In genomic region chr14:74019743-74020142, GRCh38 we compare ENCODE assay signal across 8 cellular contexts. TPM values are rescaled to one million over a fixed set of nuclear protein-coding genes. Genes with fewer than 3 reads are reported as not detected.
A peak's percentile ranks its signal among the peaks of the same experiment; 100 is the strongest.
DNase-seq lines count a peak whose midpoint lies in the region; ATAC-seq, FAIRE-seq and TF ChIP-seq lines count a peak whose summit lies in the region.

No MANE protein-coding gene starts in this region.

- H3K27ac ChIP-seq in BLaER1 treated with 17β-estradiol and CSF1 and Interleukin-3, amounts not matched to agents 10 nM and 100 nM: peak overlapping the region in 8 of 11 experiments; percentile 75 to 90 (median 88); a peak in 11 of 22 replicates
- H3K27ac ChIP-seq in dorsolateral prefrontal cortex: peak overlapping the region in 29 of 59 donors; percentile 13 to 98 (median 66)
- peak overlapping the region; percentile 81 for H3K27ac ChIP-seq in muscle layer of colon (ENCODE audit: low read depth, low read length)

- DNase-seq in MG63 (no peak), dorsolateral prefrontal cortex (no peak), SIG-M5 (lab: John Stamatoyannopoulos, UW) (no peak), GM19239 (ENCODE audit: insufficient read length, low spot score) (no peak), NCI-H526 treated with DMSO at 0.1 percent for 48 hours (lab: John Stamatoyannopoulos, UW) (no peak)

- H3K4me1 ChIP-seq in BLaER1 treated with 17β-estradiol and CSF1 and Interleukin-3, amounts not matched to agents 10 nM and 100 nM: peaks cover 7 to 15% (median 14%) of the 10 kb centered on the region in 10 experiments
- H3K4me1 ChIP-seq in muscle layer of colon (ENCODE audit: insufficient read depth, low read length): peaks cover 6% of the 10 kb centered on the region

- ATAC-seq in HG03354 (IDR thresholded peaks at IDR 0.05; ENCODE audit: poor library complexity, severe bottlenecking, unreplicated experiment): no peak

- peak overlapping the region; percentile 83 to 93 (median 89) for H3K9ac ChIP-seq in BLaER1 treated with 17β-estradiol and CSF1 and Interleukin-3, amounts not matched to agents 10 nM and 100 nM
- H3K9ac ChIP-seq in muscle layer of colon (ENCODE audit: low read length): peak overlapping the region; percentile 89

- peak overlapping the region; percentile 78 to 96 (median 89) for H3K4me2 ChIP-seq in BLaER1 treated with 17β-estradiol and CSF1 and Interleukin-3, amounts not matched to agents 10 nM and 100 nM

- H3K4me3 ChIP-seq in BLaER1 treated with 17β-estradiol and CSF1 and Interleukin-3, amounts not matched to agents 10 nM and 100 nM: peak overlapping the region; percentile 72 to 92 (median 86)
- H3K4me3 ChIP-seq in MG63: peak overlapping the region; percentile 86
- H3K4me3 ChIP-seq in dorsolateral prefrontal cortex: peak overlapping the region; percentile 66 to 98 (median 92)
- peak overlapping the region; percentile 52 to 88 for H3K4me3 ChIP-seq in muscle layer of colon (ENCODE audit: low read depth in 1 of 2, low read length in 2 of 2)

- H3K9me3 ChIP-seq in BLaER1 treated with 17β-estradiol and CSF1 and Interleukin-3, amounts not matched to agents 10 nM and 100 nM (replicated peaks in 1 of 11): no peaks in the 10 kb centered on the region
- H3K9me3 ChIP-seq in MG63 (no peaks in the 10 kb centered on the region), muscle layer of colon (ENCODE audit: low read length) (no peaks in the 10 kb centered on the region)

- intact Hi-C loops in dorsolateral prefrontal cortex (cut with DNase I): loop anchor here (2.0 to 10.0 kb wide), 5 partner anchors 65 to 962 kb away; partner anchors contain the start of genes ALDH6A1 (in 2 of the 2), LIN52 (in 2 of the 2), PNMA1 (in 1 of the 2) and RBM25 (in 1 of the 2)

- no peak for TF ChIP-seq CTCF in dorsolateral prefrontal cortex (IDR thresholded peaks at IDR 0.05 in 54 of 56, conservative IDR thresholded peaks at IDR 0.05 in 2 of 56; ENCODE audit: low read depth in 1 of 56, partially characterized antibody in 56 of 56)

- FAIRE-seq in GM19239 (lab: Jason Lieb, UNC): no peak

- no peaks in the 10 kb centered on the region for H3K27me3 ChIP-seq in BLaER1 treated with 17β-estradiol and CSF1 and Interleukin-3, amounts not matched to agents 10 nM and 100 nM
- H3K27me3 ChIP-seq in MG63 (no peaks in the 10 kb centered on the region), dorsolateral prefrontal cortex (no peaks in the 10 kb centered on the region), muscle layer of colon (ENCODE audit: control insufficient read depth in 1 of 2, insufficient read depth in 2 of 2, low read length in 2 of 2) (no peaks in the 10 kb centered on the region)

- H3K36me3 ChIP-seq in BLaER1 treated with 17β-estradiol and CSF1 and Interleukin-3, amounts not matched to agents 10 nM and 100 nM: no peaks in the 10 kb centered on the region
- no peaks in the 10 kb centered on the region for H3K36me3 ChIP-seq in MG63
- H3K36me3 ChIP-seq in muscle layer of colon (ENCODE audit: insufficient read depth, low read length): no peaks in the 10 kb centered on the region

- H4K20me1 ChIP-seq in BLaER1 treated with 17β-estradiol and CSF1 and Interleukin-3, amounts not matched to agents 10 nM and 100 nM: no peaks in the 10 kb centered on the region

RNA-seq across cellular contexts. Expression of gene BBOF1, which starts 0.6 kb away (rescaled TPM):
- total RNA-seq in MG63 (2014; rRNA removed; shearing (Covaris generic); ENCODE audit: low replicate concordance): 0.92 and 5.5 TPM in 2 replicates
- 10 to 100 TPM in 50 of 120 experiments, 1 to 10 TPM in 70; 4.1 to 17.0 (median 9.4) TPM for total RNA-seq in dorsolateral prefrontal cortex

RNA-seq across cellular contexts. Expression of gene ENTPD5, which starts 0.7 kb away (rescaled TPM):
- total RNA-seq in MG63 (2014; rRNA removed; shearing (Covaris generic); ENCODE audit: low replicate concordance): 1.2 and 4.5 TPM in 2 replicates
- 10 to 100 TPM in 75 of 120 experiments, 1 to 10 TPM in 45; 6.0 to 19.1 (median 11.0) TPM for total RNA-seq in dorsolateral prefrontal cortex
